Comparison of ENCODE assay signal across 26 cellular contexts in genomic region chr12:124776126-124776513, GRCh38.
DNase-seq lines count a peak whose midpoint lies in the region; ATAC-seq and TF ChIP-seq lines count a peak whose summit lies in the region.
"Had no signal": no experiment of that assay in that cellular context is flagged by ENCODE, and none has a peak within 500 bp of the region (broad histone marks: within the 10 kb centered on the region; RNA-seq: fewer than 3 reads in every experiment).

No MANE protein-coding gene starts in this region.

- no peaks in the 10 kb centered on the region for H3K79me2 ChIP-seq in Karpas-422 (ENCODE audit: low read length)

- DNase-seq in T-helper 2 cell treated with Interferon-gamma antibody and Interleukin-4, amounts not matched to agents 5 μg/mL and 100 μg/mL, for 36 hours (ENCODE audit: low spot score): no peak
- DNase-seq in T-helper 2 cell: no peak
- DNase-seq in Karpas-422: no peak
- no peak for DNase-seq in activated naive CD8-positive, alpha-beta T cell treated with anti-CD3 and anti-CD28 coated beads, Interleukin-2, amount 50 U/mL, for 24 hours
- DNase-seq in osteocyte (ENCODE audit: extremely low spot score, unreplicated experiment): no peak
- no peak for DNase-seq in putamen (ENCODE audit: low spot score)
- DNase-seq in suprapubic skin (ENCODE audit: low spot score in 2 of 2): no peak
- DNase-seq in glomerular visceral epithelial cell (ENCODE audit: extremely low spot score): no peak
- DNase-seq: activated CD4-positive, alpha-beta T cell treated with anti-CD3 and anti-CD28 coated beads for 48 hours; activated naive CD4-positive, alpha-beta T cell treated with Interleukin-2 at 50 U/mL for 16 hours; activated T-cell treated with anti-CD3 and anti-CD28 coated beads, Interleukin-2, amount 50 U/mL, for 48 hours; caudate nucleus; DND-41; glutamatergic neuron; GOT3; Kasumi-1; lower lobe of right lung; NCI-H1048; NCI-H2029; NCI-H345; NCI-H748 treated with DMSO at 0.1 percent for 48 hours; SHP77 treated with DMSO at 0.1 percent for 48 hours; T-helper 1 cell had no signal

- no peaks in the 10 kb centered on the region for H3K9me3 Mint-ChIP-seq in T-helper 2 cell treated with Interferon-gamma antibody and Interleukin-4, amounts not matched to agents 5 μg/mL and 100 μg/mL, for 36 hours
- H3K9me3 Mint-ChIP-seq in activated naive CD8-positive, alpha-beta T cell treated with anti-CD3 and anti-CD28 coated beads, Interleukin-2, amount 50 U/mL, for 24 hours: peaks cover 8% of the 10 kb centered on the region
- H3K9me3 Mint-ChIP-seq in osteocyte (ENCODE audit: unreplicated experiment): no peaks in the 10 kb centered on the region

- H3K27me3 Mint-ChIP-seq in T-helper 2 cell treated with Interferon-gamma antibody and Interleukin-4, amounts not matched to agents 5 μg/mL and 100 μg/mL, for 36 hours (ENCODE audit: low read depth): peaks cover 5% of the 10 kb centered on the region
- peaks cover 12% of the 10 kb centered on the region for H3K27me3 Mint-ChIP-seq in activated naive CD8-positive, alpha-beta T cell treated with anti-CD3 and anti-CD28 coated beads, Interleukin-2, amount 50 U/mL, for 24 hours
- no peaks in the 10 kb centered on the region for H3K27me3 Mint-ChIP-seq in osteocyte (ENCODE audit: unreplicated experiment)

- peak overlapping the region; percentile 26 for H3K27ac Mint-ChIP-seq in T-helper 2 cell treated with Interferon-gamma antibody and Interleukin-4, amounts not matched to agents 5 μg/mL and 100 μg/mL, for 36 hours
- peak overlapping the region; percentile 40 for H3K27ac Mint-ChIP-seq in activated naive CD8-positive, alpha-beta T cell treated with anti-CD3 and anti-CD28 coated beads, Interleukin-2, amount 50 U/mL, for 24 hours
- H3K27ac Mint-ChIP-seq in osteocyte (ENCODE audit: unreplicated experiment): peak overlapping the region; percentile 72

- H3K27ac ChIP-seq in Karpas-422 (ENCODE audit: low read length): no peak overlapping the region
- no peak overlapping the region for H3K27ac ChIP-seq in suprapubic skin
- H3K27ac ChIP-seq: BLaER1, lower lobe of right lung, PC-9, prostate gland had no signal

- WGBS in suprapubic skin: 89% methylated on average over 5 of the region's 5 CpGs

- no peaks in the 10 kb centered on the region for H3K9me2 ChIP-seq in Karpas-422 (replicated peaks; ENCODE audit: insufficient read depth, low read length)

- H3K36me3 ChIP-seq in Karpas-422 (ENCODE audit: insufficient read depth, low read length) (no peaks in the 10 kb centered on the region), suprapubic skin (no peaks in the 10 kb centered on the region)
- H3K36me3 ChIP-seq: lower lobe of right lung, prostate gland had no signal

- H3K4me3 Mint-ChIP-seq in T-helper 2 cell treated with Interferon-gamma antibody and Interleukin-4, amounts not matched to agents 5 μg/mL and 100 μg/mL, for 36 hours: no peak overlapping the region
- no peak overlapping the region for H3K4me3 Mint-ChIP-seq in activated naive CD8-positive, alpha-beta T cell treated with anti-CD3 and anti-CD28 coated beads, Interleukin-2, amount 50 U/mL, for 24 hours
- H3K4me3 Mint-ChIP-seq in osteocyte (ENCODE audit: unreplicated experiment): no peak overlapping the region

- H3K4me3 ChIP-seq in Karpas-422 (ENCODE audit: low read length) (no peak overlapping the region), suprapubic skin (no peak overlapping the region)
- H3K4me3 ChIP-seq: BLaER1, lower lobe of right lung, PC-9, prostate gland had no signal

- peak overlapping the region; percentile 57 for H3K4me2 ChIP-seq in Karpas-422 (ENCODE audit: low read depth, low read length, poor library complexity, severe bottlenecking)
- H3K4me2 ChIP-seq: PC-9 had no signal

- no peak for ATAC-seq in activated naive CD8-positive, alpha-beta T cell treated with anti-CD3 and anti-CD28 coated beads, Interleukin-2, amount 50 U/mL, for 24 hours
- ATAC-seq: lower lobe of right lung had no signal

- TF ChIP-seq POLR2A in suprapubic skin (IDR thresholded peaks at IDR 0.05): no peak

- TF ChIP-seq CTCF in osteocyte (IDR thresholded peaks at IDR 0.05): no peak
- TF ChIP-seq CTCF in suprapubic skin (IDR thresholded peaks at IDR 0.05): no peak

- H2AFZ ChIP-seq in Karpas-422 (ENCODE audit: low read length): no peak overlapping the region
- H2AFZ ChIP-seq: PC-9 had no signal

- TF ChIP-seq EP300 in suprapubic skin (IDR thresholded peaks at IDR 0.05): no peak

- peaks cover 3% of the 10 kb centered on the region; the same call in 1 of the 2 replicates for H4K20me1 ChIP-seq in Karpas-422 (ENCODE audit: insufficient read depth, low read depth, low read length)
- H4K20me1 ChIP-seq: BLaER1 had no signal

- H3K27me3 ChIP-seq in Karpas-422 (ENCODE audit: low read length): no peaks in the 10 kb centered on the region
- H3K27me3 ChIP-seq in suprapubic skin: no peaks in the 10 kb centered on the region
- H3K27me3 ChIP-seq: BLaER1 had no signal

- H3K9me3 ChIP-seq in Karpas-422 (ENCODE audit: low read length) (no peaks in the 10 kb centered on the region), suprapubic skin (no peaks in the 10 kb centered on the region)
- H3K9me3 ChIP-seq: BLaER1, lower lobe of right lung, prostate gland had no signal

- peaks cover 2% of the 10 kb centered on the region for H3K36me3 Mint-ChIP-seq in T-helper 2 cell treated with Interferon-gamma antibody and Interleukin-4, amounts not matched to agents 5 μg/mL and 100 μg/mL, for 36 hours (ENCODE audit: low read depth)
- H3K36me3 Mint-ChIP-seq in activated naive CD8-positive, alpha-beta T cell treated with anti-CD3 and anti-CD28 coated beads, Interleukin-2, amount 50 U/mL, for 24 hours (ENCODE audit: low read depth): peaks cover 14% of the 10 kb centered on the region
- no peaks in the 10 kb centered on the region for H3K36me3 Mint-ChIP-seq in osteocyte (ENCODE audit: unreplicated experiment)

- H3K4me1 Mint-ChIP-seq in T-helper 2 cell treated with Interferon-gamma antibody and Interleukin-4, amounts not matched to agents 5 μg/mL and 100 μg/mL, for 36 hours (ENCODE audit: low read depth): peaks cover 31% of the 10 kb centered on the region
- H3K4me1 Mint-ChIP-seq in activated naive CD8-positive, alpha-beta T cell treated with anti-CD3 and anti-CD28 coated beads, Interleukin-2, amount 50 U/mL, for 24 hours: peaks cover 55% of the 10 kb centered on the region
- H3K4me1 Mint-ChIP-seq in osteocyte (ENCODE audit: unreplicated experiment): peaks cover 46% of the 10 kb centered on the region

- peaks cover 36% of the 10 kb centered on the region for H3K4me1 ChIP-seq in Karpas-422 (ENCODE audit: low read length)
- peaks cover 29% of the 10 kb centered on the region for H3K4me1 ChIP-seq in suprapubic skin

- H3K9ac ChIP-seq in Karpas-422 (ENCODE audit: low read length): no peak overlapping the region
- H3K9ac ChIP-seq: BLaER1 had no signal
